In genomic region chr17:27338536-27338985, GRCh38 we compare ENCODE assay signal across 16 cellular contexts. TPM values are rescaled to one million over a fixed set of nuclear protein-coding genes. Genes with fewer than 3 reads are reported as not detected.
A peak's percentile ranks its signal among the peaks of the same experiment; 100 is the strongest.
DNase-seq lines count a peak whose midpoint lies in the region; ATAC-seq and TF ChIP-seq lines count a peak whose summit lies in the region.
"Had no signal": no experiment of that assay in that cellular context is flagged by ENCODE, and none has a peak within 500 bp of the region (broad histone marks: within the 10 kb centered on the region; RNA-seq: fewer than 3 reads in every experiment).

No MANE protein-coding gene starts in this region.

- H3K4me3 ChIP-seq in DOHH2 (ENCODE audit: low read length) (no peak overlapping the region), Karpas-422 (ENCODE audit: low read length) (peak overlapping the region; percentile 28; the same call in 1 of the 2 replicates), right lobe of liver (no peak overlapping the region)
- H3K4me3 ChIP-seq: gastrocnemius medialis, GM23248, pancreas had no signal

- TF ChIP-seq CTCF in DOHH2 (IDR thresholded peaks at IDR 0.05; ENCODE audit: low read depth, low read length, poor library complexity, severe bottlenecking), result no peak
- TF ChIP-seq CTCF in right lobe of liver (IDR thresholded peaks at IDR 0.05), result no peak

- peaks cover 39% of the 10 kb centered on the region for H3K4me1 ChIP-seq in DOHH2 (ENCODE audit: control insufficient read depth, low read length)
- peaks cover 83% of the 10 kb centered on the region for H3K4me1 ChIP-seq in Karpas-422 (ENCODE audit: low read length)
- H3K4me1 ChIP-seq in right lobe of liver, result no peaks in the 10 kb centered on the region

- WGBS in right lobe of liver (ENCODE audit: insufficient coverage, low coverage, low lambda C conversion rate, missing lambda C conversion rate), result 66% methylated on average over 8 of the region's 9 CpGs

- H3K9ac ChIP-seq in Karpas-422 (ENCODE audit: low read length), result peak overlapping the region; percentile 26
- H3K9ac ChIP-seq: GM23248 had no signal

- H3K27ac ChIP-seq in DOHH2 (ENCODE audit: low read depth, low read length) (no peak overlapping the region), Karpas-422 (ENCODE audit: low read length) (peak overlapping the region; percentile 58; the same call in 1 of the 2 replicates), right lobe of liver (no peak overlapping the region)
- H3K27ac ChIP-seq: gastrocnemius medialis, GM23248, pancreas had no signal

- peak; percentile 64 for ATAC-seq in GM19328 (IDR thresholded peaks at IDR 0.05; ENCODE audit: unreplicated experiment)
- ATAC-seq in HG02852 (IDR thresholded peaks at IDR 0.05; ENCODE audit: unreplicated experiment), result peak; percentile 68
- no peak for ATAC-seq in right lobe of liver
- ATAC-seq: gastrocnemius medialis, pancreas, SK-N-SH treated with all-trans-retinoic acid at 6 μM for 48 hours had no signal

- H3K27me3 ChIP-seq in DOHH2 (ENCODE audit: control insufficient read depth, low read length) (no peaks in the 10 kb centered on the region), Karpas-422 (ENCODE audit: low read length) (peaks cover 2% of the 10 kb centered on the region; the same call in 1 of the 2 replicates), right lobe of liver (no peaks in the 10 kb centered on the region)
- H3K27me3 ChIP-seq: gastrocnemius medialis, pancreas had no signal

- H3K9me2 ChIP-seq in DOHH2 (replicated peaks; ENCODE audit: control insufficient read depth, low read length), result no peaks in the 10 kb centered on the region
- no peaks in the 10 kb centered on the region for H3K9me2 ChIP-seq in Karpas-422 (replicated peaks; ENCODE audit: insufficient read depth, low read length)

- in situ Hi-C loops in KBM-7 (cut with MboI; ENCODE audit: low pct_unique_long_range_greater_than_20kb, low sequenced_read_pairs), result no loop called here

- TF ChIP-seq POLR2A in right lobe of liver (IDR thresholded peaks at IDR 0.05), result no peak

- intact Hi-C loops in right lobe of liver (cut with DNase I), result no loop called here

- H3K79me2 ChIP-seq in DOHH2 (ENCODE audit: control insufficient read depth, low read length) (no peaks in the 10 kb centered on the region), Karpas-422 (ENCODE audit: low read length) (no peaks in the 10 kb centered on the region)

- no peaks in the 10 kb centered on the region for H3F3A ChIP-seq in DOHH2 (ENCODE audit: control insufficient read depth, insufficient read depth)

- peak; percentile 80 for DNase-seq in Karpas-422
- no peak for DNase-seq in NCI-H2081 (lab: John Stamatoyannopoulos, UW)
- DNase-seq in KBM-7, result no peak
- DNase-seq in activated naive CD4-positive, alpha-beta T cell treated with anti-CD3 and anti-CD28 coated beads, Interleukin-2, amount 50 U/mL, for 16 hours, result no peak
- DNase-seq in right lobe of liver, result no peak
- DNase-seq: activated CD4-positive, alpha-beta T cell treated with anti-CD3 and anti-CD28 coated beads, Interleukin-2, amount 50 U/mL, for 48 hours; gastrocnemius medialis; GM23248; NCI-H510A; pancreas; stimulated activated CD4-positive, alpha-beta T cell treated with anti-CD3 and anti-CD28 coated beads, Interleukin-4, amount 100 ng/mL, for 4 hours; substantia nigra had no signal

- peak overlapping the region; percentile 36 for H3K4me2 ChIP-seq in DOHH2 (ENCODE audit: low read length)
- H3K4me2 ChIP-seq in Karpas-422 (ENCODE audit: low read depth, low read length, poor library complexity, severe bottlenecking), result peak overlapping the region; percentile 55

- H2AFZ ChIP-seq in Karpas-422 (ENCODE audit: low read length), result peak overlapping the region; percentile 6; the same call in 1 of the 2 replicates
- H2AFZ ChIP-seq: GM23248 had no signal

- no peaks in the 10 kb centered on the region for H3K9me3 ChIP-seq in DOHH2 (ENCODE audit: control insufficient read depth, insufficient read depth, low read length)
- no peaks in the 10 kb centered on the region for H3K9me3 ChIP-seq in Karpas-422 (ENCODE audit: low read length)
- H3K9me3 ChIP-seq in right lobe of liver, result no peaks in the 10 kb centered on the region
- H3K9me3 ChIP-seq: gastrocnemius medialis, pancreas had no signal

- no peaks in the 10 kb centered on the region for H3K36me3 ChIP-seq in DOHH2 (ENCODE audit: control insufficient read depth, low read length)
- H3K36me3 ChIP-seq in Karpas-422 (ENCODE audit: insufficient read depth, low read length), result no peaks in the 10 kb centered on the region
- H3K36me3 ChIP-seq in right lobe of liver, result no peaks in the 10 kb centered on the region
- H3K36me3 ChIP-seq: gastrocnemius medialis, pancreas had no signal

- no peaks in the 10 kb centered on the region for H4K20me1 ChIP-seq in DOHH2 (ENCODE audit: control insufficient read depth, insufficient read depth, low read depth, low read length)
- H4K20me1 ChIP-seq in Karpas-422 (ENCODE audit: insufficient read depth, low read depth, low read length), result no peaks in the 10 kb centered on the region

RNA-seq across cellular contexts. Expression of gene WSB1, which starts 44.6 kb away (rescaled TPM):
- total RNA-seq in Karpas-422 (2014; rRNA removed; shearing (Covaris generic); ENCODE audit: low replicate concordance), result 106 and 128 TPM in 2 replicates
- total RNA-seq in right lobe of liver, result 10 to 100 TPM; 28.3 to 97.6 (median 35.0) TPM

Comparison
In these comparisons a context has a peak if more than half of its experiments do, and no peak if none do; other contexts are left out.
1. ATAC-seq: peak in GM19328 (single experiment) and HG02852 (single experiment); none in right lobe of liver (0 of 4).